Comparison of ENCODE assay signal across 15 cellular contexts in genomic region chr3:71025010-71025409, GRCh38.
A peak's percentile ranks its signal among the peaks of the same experiment; 100 is the strongest.
DNase-seq lines count a peak whose midpoint lies in the region; ATAC-seq, FAIRE-seq and TF ChIP-seq lines count a peak whose summit lies in the region.
"Had no signal": no experiment of that assay in that cellular context is flagged by ENCODE, and none has a peak within 500 bp of the region (broad histone marks: within the 10 kb centered on the region; RNA-seq: fewer than 3 reads in every experiment).

No MANE protein-coding gene starts in this region.

- peaks cover 69% of the 10 kb centered on the region for H3K36me3 Mint-ChIP-seq in activated naive CD8-positive, alpha-beta T cell treated with anti-CD3 and anti-CD28 coated beads for 36 hours

- BruUV-seq in HepG2 (replicated peaks; lab: Mats Ljungman, UMichigan) = no TSS peak

- H3K4me1 Mint-ChIP-seq in activated naive CD8-positive, alpha-beta T cell treated with anti-CD3 and anti-CD28 coated beads for 36 hours = peaks cover 71% of the 10 kb centered on the region

- H3K4me3 Mint-ChIP-seq in activated naive CD8-positive, alpha-beta T cell treated with anti-CD3 and anti-CD28 coated beads for 36 hours = no peak overlapping the region

- H3K27me3 ChIP-seq in liver (ENCODE audit: control insufficient read depth in 4 of 4, insufficient read depth in 4 of 4, low read length in 3 of 4) = no peaks in the 10 kb centered on the region
- H3K27me3 ChIP-seq in HepG2 (ENCODE audit: control insufficient read depth in 1 of 2, insufficient read depth in 2 of 2, low read length in 2 of 2) = no peaks in the 10 kb centered on the region
- no peaks in the 10 kb centered on the region for H3K27me3 ChIP-seq in transverse colon
- H3K27me3 ChIP-seq: brain microvascular endothelial cell had no signal

- in situ Hi-C loops in HepG2 (cut with HindIII; ENCODE audit: extremely low pct_ligation_motif_present, low pct_unique_long_range_greater_than_20kb) = no loop called here
- in situ Hi-C loops in transverse colon (cut with MboI; ENCODE audit: low pct_ligation_motif_present in 1 of 4, low pct_unique_long_range_greater_than_20kb in 1 of 4, low sequenced_read_pairs in 3 of 4) = no loop called here

- POLR2A ChIA-PET in HepG2 (lab: Yijun Ruan, JAX) = no interaction called here

- H3K27ac Mint-ChIP-seq in activated naive CD8-positive, alpha-beta T cell treated with anti-CD3 and anti-CD28 coated beads for 36 hours = peak overlapping the region; percentile 75

- H3K4me1 ChIP-seq in liver (ENCODE audit: control insufficient read depth in 4 of 4, insufficient read depth in 4 of 4, low read length in 3 of 4) (peaks cover 8 to 45% (median 29%) of the 10 kb centered on the region in 4 donors), HepG2 (ENCODE audit: insufficient read depth, low read length) (peaks cover 59% of the 10 kb centered on the region), mucosa of descending colon (ENCODE audit: low read depth) (peaks cover 19% of the 10 kb centered on the region), transverse colon (peaks cover 8 to 39% (median 17%) of the 10 kb centered on the region in 4 donors)

- H3K4me3 ChIP-seq in liver (ENCODE audit: low read depth in 1 of 3, low read length in 3 of 3) = peak overlapping the region in 1 of 3 donors; percentile 14
- H3K4me3 ChIP-seq in HepG2 (replicated peaks in 1 of 3; ENCODE audit: insufficient read depth in 1 of 3, low read depth in 2 of 3, low read length in 3 of 3) = no peak overlapping the region
- no peak overlapping the region for H3K4me3 ChIP-seq in mucosa of descending colon
- no peak overlapping the region for H3K4me3 ChIP-seq in transverse colon

- H3K4me2 ChIP-seq in HepG2 (ENCODE audit: low read depth, low read length) = no peak overlapping the region
- H3K4me2 ChIP-seq: KMS-11 had no signal

- intact Hi-C loops in HepG2 (cut with micrococcal nuclease; ENCODE audit: unreplicated experiment) (no loop called here), mucosa of descending colon (cut with DNase I, micrococcal nuclease) (no loop called here), transverse colon (cut with DNase I; ENCODE audit: low total_unique reads) (no loop called here), Right ventricle myocardium superior (cut with DNase I) (loop anchor here (10.0 kb wide), 1 partner anchor 560 kb away; the partner anchor contains the start of gene FOXP1)

- TF ChIP-seq CTCF in liver (IDR thresholded peaks at IDR 0.05; ENCODE audit: low read depth, low read length, missing input control) = no peak
- no peak for TF ChIP-seq CTCF in HepG2 (CRISPR knock-in tag; IDR thresholded peaks at IDR 0.05)
- no peak for TF ChIP-seq CTCF in mucosa of descending colon (IDR thresholded peaks at IDR 0.05)
- TF ChIP-seq CTCF in transverse colon (IDR thresholded peaks at IDR 0.05) = no peak

- TF ChIP-seq EP300 in HepG2 (IDR thresholded peaks at IDR 0.05; ENCODE audit: low read depth in 2 of 2, low read length in 2 of 2) (no peak), HepG2 (CRISPR knock-in tag; IDR thresholded peaks at IDR 0.05; ENCODE audit: borderline replicate concordance) (no peak), transverse colon (IDR thresholded peaks at IDR 0.05; ENCODE audit: low read depth) (no peak)

- no peaks in the 10 kb centered on the region for H3K27me3 Mint-ChIP-seq in activated naive CD8-positive, alpha-beta T cell treated with anti-CD3 and anti-CD28 coated beads for 36 hours

- ATAC-seq in HepG2 (no peak), mucosa of descending colon (peak; percentile 54), GM18511 (IDR thresholded peaks at IDR 0.05; ENCODE audit: unreplicated experiment) (no peak), Right ventricle myocardium superior (ENCODE audit: poor library complexity) (no peak)

- H2AFZ ChIP-seq in HepG2 (ENCODE audit: low read length) = no peak overlapping the region

- no peak for TF ChIP-seq POLR2A in HepG2 (IDR thresholded peaks at IDR 0.05; ENCODE audit: insufficient read depth in 1 of 2, low read depth in 2 of 2, low read length in 2 of 2)
- TF ChIP-seq POLR2A in transverse colon (IDR thresholded peaks at IDR 0.05) = no peak

- no peaks in the 10 kb centered on the region for H3K9me3 Mint-ChIP-seq in activated naive CD8-positive, alpha-beta T cell treated with anti-CD3 and anti-CD28 coated beads for 36 hours

- TF ChIP-seq RAD21 in liver (IDR thresholded peaks at IDR 0.05) (no peak), HepG2 (CRISPR knock-in tag; IDR thresholded peaks at IDR 0.05) (no peak)

- DNase-seq in HepG2 (ENCODE audit: low spot score) (no peak), mucosa of descending colon (no peak), transverse colon (no peak), NCI-H524 treated with DMSO at 0.1 percent for 48 hours (lab: John Stamatoyannopoulos, UW) (no peak), Right ventricle myocardium superior (no peak)
- DNase-seq in activated naive CD8-positive, alpha-beta T cell treated with anti-CD3 and anti-CD28 coated beads for 36 hours = no peak
- DNase-seq: activated CD4-positive, alpha-beta T cell treated with anti-CD3 and anti-CD28 coated beads for 4 hours; brain microvascular endothelial cell; NCI-H1105 treated with DMSO at 0.1 percent for 48 hours; NCI-H345; SHP77 treated with DMSO at 0.1 percent for 48 hours; substantia nigra had no signal

- peaks cover 38% of the 10 kb centered on the region for H3K79me2 ChIP-seq in HepG2 (ENCODE audit: insufficient read depth, low read length)

- WGBS in liver = 88% methylated on average over 8 of the region's 8 CpGs
- 94% methylated on average over 8 of the region's 8 CpGs for WGBS in HepG2 (ENCODE audit: low lambda C conversion rate)
- 82 to 83% methylated on average over 6 to 8 of the region's 8 CpGs for WGBS in transverse colon (ENCODE audit: low coverage in 1 of 2), 2 donors

- H4K20me1 ChIP-seq in HepG2 (ENCODE audit: insufficient read depth, low read length) = peaks cover 11% of the 10 kb centered on the region; the same call in 1 of the 2 replicates

- no peaks in the 10 kb centered on the region for H3K9me3 ChIP-seq in liver (ENCODE audit: control insufficient read depth in 4 of 4, low read length in 3 of 4)
- H3K9me3 ChIP-seq in HepG2 (ENCODE audit: low read length) = no peaks in the 10 kb centered on the region
- H3K9me3 ChIP-seq in mucosa of descending colon = no peaks in the 10 kb centered on the region
- H3K9me3 ChIP-seq in transverse colon = no peaks in the 10 kb centered on the region

- peak overlapping the region; percentile 71 to 75 for H3K27ac ChIP-seq in liver (ENCODE audit: low read depth in 1 of 2, low read length in 2 of 2)
- no peak overlapping the region for H3K27ac ChIP-seq in HepG2 (ENCODE audit: extremely low read length, insufficient read depth, low read length)
- peak overlapping the region; percentile 14 to 62 (median 52) for H3K27ac ChIP-seq in transverse colon
- H3K27ac ChIP-seq: brain microvascular endothelial cell, KMS-11 had no signal

- H3K9ac ChIP-seq in liver (ENCODE audit: low read depth in 1 of 2, low read length in 2 of 2) (no peak overlapping the region), HepG2 (ENCODE audit: insufficient read depth, low read depth, low read length) (no peak overlapping the region)
- H3K9ac ChIP-seq: KMS-11 had no signal

- CTCF ChIA-PET in HepG2 (lab: Yijun Ruan, JAX; ENCODE audit: low intra/inter-chr PET ratio, low total read pairs) = no interaction called here

- H3K36me3 ChIP-seq in liver (ENCODE audit: control insufficient read depth in 4 of 4, insufficient read depth in 3 of 4, low read depth in 1 of 4, low read length in 3 of 4) = no peaks in the 10 kb centered on the region
- peaks cover 2% of the 10 kb centered on the region in 2 experiments; a peak in 4 of 5 replicates for H3K36me3 ChIP-seq in HepG2 (replicated peaks in 1 of 2; ENCODE audit: control insufficient read depth in 1 of 2, insufficient read depth in 2 of 2, low read length in 2 of 2)
- no peaks in the 10 kb centered on the region for H3K36me3 ChIP-seq in mucosa of descending colon (ENCODE audit: low read depth)
- peaks cover 0 to 7% (median 0%) of the 10 kb centered on the region in 4 donors for H3K36me3 ChIP-seq in transverse colon

- FAIRE-seq in HepG2 (lab: Jason Lieb, UNC) = no peak

TF ChIP-seq in liver, 16 proteins besides CTCF, POLR2A, EP300 and RAD21 (continues in another document):
- TF ChIP-seq HNF4A (conservative IDR thresholded peaks at IDR 0.05) = no peak
- TF ChIP-seq RXRA (IDR thresholded peaks at IDR 0.05) = no peak
- TF ChIP-seq, protein P1, sequence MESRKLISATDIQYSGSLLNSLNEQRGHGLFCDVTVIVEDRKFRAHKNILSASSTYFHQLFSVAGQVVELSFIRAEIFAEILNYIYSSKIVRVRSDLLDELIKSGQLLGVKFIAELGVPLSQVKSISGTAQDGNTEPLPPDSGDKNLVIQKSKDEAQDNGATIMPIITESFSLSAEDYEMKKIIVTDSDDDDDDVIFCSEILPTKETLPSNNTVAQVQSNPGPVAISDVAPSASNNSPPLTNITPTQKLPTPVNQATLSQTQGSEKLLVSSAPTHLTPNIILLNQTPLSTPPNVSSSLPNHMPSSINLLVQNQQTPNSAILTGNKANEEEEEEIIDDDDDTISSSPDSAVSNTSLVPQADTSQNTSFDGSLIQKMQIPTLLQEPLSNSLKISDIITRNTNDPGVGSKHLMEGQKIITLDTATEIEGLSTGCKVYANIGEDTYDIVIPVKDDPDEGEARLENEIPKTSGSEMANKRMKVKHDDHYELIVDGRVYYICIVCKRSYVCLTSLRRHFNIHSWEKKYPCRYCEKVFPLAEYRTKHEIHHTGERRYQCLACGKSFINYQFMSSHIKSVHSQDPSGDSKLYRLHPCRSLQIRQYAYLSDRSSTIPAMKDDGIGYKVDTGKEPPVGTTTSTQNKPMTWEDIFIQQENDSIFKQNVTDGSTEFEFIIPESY (IDR thresholded peaks at IDR 0.05) = no peak
- no peak for TF ChIP-seq GABPA (IDR thresholded peaks at IDR 0.05 in 1 of 2, conservative IDR thresholded peaks at IDR 0.05 in 1 of 2)

TF ChIP-seq in HepG2, 621 proteins besides CTCF, POLR2A, EP300 and RAD21 (continues in another document):
- TF ChIP-seq ZNF619 (CRISPR knock-in tag; IDR thresholded peaks at IDR 0.05) (no peak), RXRA (CRISPR knock-in tag; IDR thresholded peaks at IDR 0.05) (no peak), ZNF569 (CRISPR knock-in tag; IDR thresholded peaks at IDR 0.05; ENCODE audit: borderline replicate concordance) (no peak), ZNF709 (CRISPR knock-in tag; IDR thresholded peaks at IDR 0.05) (no peak), SRF (IDR thresholded peaks at IDR 0.05; ENCODE audit: low read depth, low read length) (no peak), ZMAT3 (CRISPR knock-in tag; conservative IDR thresholded peaks at IDR 0.05) (no peak), ZNF777 (CRISPR knock-in tag; IDR thresholded peaks at IDR 0.05) (no peak), CAMTA2 (CRISPR knock-in tag; IDR thresholded peaks at IDR 0.05; ENCODE audit: borderline replicate concordance) (no peak), ZFYVE20 (CRISPR knock-in tag; IDR thresholded peaks at IDR 0.05; ENCODE audit: borderline replicate concordance, low read depth) (no peak), GATAD1 (CRISPR knock-in tag; IDR thresholded peaks at IDR 0.05) (no peak), ZNF234 (CRISPR knock-in tag; conservative IDR thresholded peaks at IDR 0.05) (no peak), FOXA3 (CRISPR knock-in tag; IDR thresholded peaks at IDR 0.05) (no peak)
